In genomic region chr11:83193315-83194283, GRCh38 we compare ENCODE assay signal across 8 cellular contexts. TPM values are rescaled to one million over a fixed set of nuclear protein-coding genes. Genes with fewer than 3 reads are reported as not detected.
A peak's percentile ranks its signal among the peaks of the same experiment; 100 is the strongest.
DNase-seq lines count a peak whose midpoint lies in the region; ATAC-seq and TF ChIP-seq lines count a peak whose summit lies in the region.

Gene ANKRD42 (plus strand): TSS chr11:83193712. CDS start chr11:83194671, 959 bp downstream.

- under 1% methylated on average over 48 of the region's 67 CpGs for WGBS in mammary epithelial cell (ENCODE audit: low coverage, missing lambda C conversion rate)
- WGBS in smooth muscle cell (ENCODE audit: low lambda C conversion rate): under 1% methylated on average over 67 of the region's 67 CpGs

- H3K9me3 ChIP-seq in A673 (ENCODE audit: low read depth, low read length, poor library complexity, severe bottlenecking) (no peaks in the 10 kb centered on the region), mammary epithelial cell (replicated peaks; ENCODE audit: insufficient read depth, low read length) (no peaks in the 10 kb centered on the region), smooth muscle cell (replicated peaks; ENCODE audit: low read depth) (no peaks in the 10 kb centered on the region)

- peaks cover 45% of the 10 kb centered on the region for H3K79me2 ChIP-seq in mammary epithelial cell (ENCODE audit: insufficient read depth, low read length)
- peaks cover 49% of the 10 kb centered on the region for H3K79me2 ChIP-seq in smooth muscle cell (ENCODE audit: low read depth)

- ATAC-seq in GM18867 (IDR thresholded peaks at IDR 0.05; ENCODE audit: unreplicated experiment) (peak; percentile 90), HG03103 (IDR thresholded peaks at IDR 0.05; ENCODE audit: low read depth, unreplicated experiment) (peak; percentile 87)

- no peaks in the 10 kb centered on the region for H4K20me1 ChIP-seq in mammary epithelial cell (ENCODE audit: insufficient read depth, low read length)
- no peaks in the 10 kb centered on the region for H4K20me1 ChIP-seq in smooth muscle cell (ENCODE audit: low read depth)

- POLR2A ChIA-PET in A673 (lab: Charles Lee; ENCODE audit: low non-redundant PET): no interaction called here

- DNase-seq in A673 (ENCODE audit: low spot score) (peak; percentile 99), NCI-H2171 treated with DMSO at 0.1 percent for 48 hours (lab: John Stamatoyannopoulos, UW) (peak; percentile 80), mammary epithelial cell (peak; percentile 94), iPS-NIHi7 (ENCODE audit: extremely low spot score) (peak; percentile 94), smooth muscle cell (lab: John Stamatoyannopoulos, UW; ENCODE audit: unreplicated experiment) (peak; percentile 55)

- H3K36me3 ChIP-seq in A673 (ENCODE audit: insufficient read depth, low read length, poor library complexity, severe bottlenecking) (peaks cover 23% of the 10 kb centered on the region), mammary epithelial cell (ENCODE audit: insufficient read depth, low read length) (peaks cover 6% of the 10 kb centered on the region), smooth muscle cell (ENCODE audit: low read depth) (no peaks in the 10 kb centered on the region)

- dilution Hi-C loops in mammary epithelial cell (cut with HindIII; ENCODE audit: low sequenced_read_pairs): no loop called here

- peak within 1 kb of the TSS; percentile 91 for H3K27ac ChIP-seq in A673 (ENCODE audit: low read depth, low read length, poor library complexity, severe bottlenecking)
- peak within 1 kb of the TSS; percentile 87 for H3K27ac ChIP-seq in VCaP
- H3K27ac ChIP-seq in mammary epithelial cell (ENCODE audit: insufficient read depth, low read depth, low read length): peak within 1 kb of the TSS; percentile 92
- H3K27ac ChIP-seq in smooth muscle cell (ENCODE audit: low read depth): peak within 1 kb of the TSS; percentile 98

- CTCF ChIA-PET in A673 (lab: Charles Lee) (no interaction called here), mammary epithelial cell (lab: Charles Lee; ENCODE audit: low non-redundant PET) (no interaction called here)

- intact Hi-C loops in A673 (cut with micrococcal nuclease; ENCODE audit: unreplicated experiment) (loop anchor here (1.0 kb wide), 1 partner anchor 627 kb away; no protein-coding TSS in a partner anchor), mammary epithelial cell (cut with micrococcal nuclease) (loop anchor here (1.0 to 5.0 kb wide), 6 partner anchors 27 to 292 kb away; partner anchors contain the start of genes DDIAS and PCF11)

- H2AFZ ChIP-seq in mammary epithelial cell (ENCODE audit: low read depth, low read length) (peak within 1 kb of the TSS; percentile 96), smooth muscle cell (ENCODE audit: low read depth) (peak within 1 kb of the TSS; percentile 76)

- H3K4me3 ChIP-seq in A673 (ENCODE audit: low read depth, low read length, poor library complexity, severe bottlenecking) (peak within 1 kb of the TSS; percentile 90), mammary epithelial cell (replicated peaks in 1 of 3; ENCODE audit: insufficient read depth in 1 of 3, low read depth in 2 of 3, low read length in 3 of 3) (peak within 1 kb of the TSS; percentile 65 to 84 (median 82)), smooth muscle cell (peak within 1 kb of the TSS; percentile 93)

- H3K4me1 ChIP-seq in A673 (ENCODE audit: insufficient read depth, low read length, poor library complexity, severe bottlenecking) (peaks cover 7% of the 10 kb centered on the region), mammary epithelial cell (ENCODE audit: insufficient read depth, low read length) (peaks cover 25% of the 10 kb centered on the region), smooth muscle cell (ENCODE audit: low read depth) (peaks cover 16% of the 10 kb centered on the region)

- BruUV-seq in A673 (replicated peaks; lab: Mats Ljungman, UMichigan) (TSS peak; percentile 65), mammary epithelial cell (replicated peaks; lab: Mats Ljungman, UMichigan) (TSS peak; percentile 73)

- peaks cover 30% of the 10 kb centered on the region for H3F3A ChIP-seq in smooth muscle cell (ENCODE audit: low read depth)

- H3K27me3 ChIP-seq in A673 (replicated peaks; ENCODE audit: insufficient read depth, low read depth, low read length, poor library complexity) (no peaks in the 10 kb centered on the region), mammary epithelial cell (ENCODE audit: insufficient read depth, low read length) (no peaks in the 10 kb centered on the region), smooth muscle cell (ENCODE audit: low read depth) (no peaks in the 10 kb centered on the region)

- H3K4me2 ChIP-seq in mammary epithelial cell (ENCODE audit: insufficient read depth, low read depth, low read length) (peak within 1 kb of the TSS; percentile 94), smooth muscle cell (peak within 1 kb of the TSS; percentile 92)

- no peak for TF ChIP-seq CTCF in A673 (conservative IDR thresholded peaks at IDR 0.05; ENCODE audit: low read depth, low read length)
- no peak for TF ChIP-seq CTCF in VCaP (conservative IDR thresholded peaks at IDR 0.05)
- peak in 1 of 2 donors; percentile 2 for TF ChIP-seq CTCF in mammary epithelial cell (conservative IDR thresholded peaks at IDR 0.05 in 1 of 2, IDR thresholded peaks at IDR 0.05 in 1 of 2; ENCODE audit: extremely low read depth in 1 of 2, insufficient read depth in 1 of 2, low read depth in 1 of 2, low read length in 2 of 2)
- no peak for TF ChIP-seq CTCF in smooth muscle cell (IDR thresholded peaks at IDR 0.05; ENCODE audit: borderline replicate concordance, insufficient read depth, poor library complexity, severe bottlenecking)

- in situ Hi-C loops in mammary epithelial cell (cut with MboI; ENCODE audit: low sequenced_read_pairs in 2 of 2): no loop called here

- H3K9ac ChIP-seq in mammary epithelial cell (ENCODE audit: insufficient read depth, low read length) (peak within 1 kb of the TSS; percentile 97), smooth muscle cell (ENCODE audit: low read depth) (peak within 1 kb of the TSS; percentile 97)

RNA-seq across cellular contexts. Expression of gene ANKRD42, which starts in this region (rescaled TPM):
- total RNA-seq in A673 (2021) (11.0 and 11.3 TPM in 2 replicates), mammary epithelial cell (10 to 100 TPM in 1 of 2 donors, 1 to 10 TPM in 1; 9.6 to 11.5 TPM), smooth muscle cell (16.4 and 17.8 TPM in 2 replicates)
- polyA plus RNA-seq in mammary epithelial cell (3.6 TPM), smooth muscle cell (10.6 and 16.2 TPM in 2 replicates)
- 1.8 TPM for polyA minus RNA-seq in mammary epithelial cell

Comparison
In these comparisons a context has a peak if more than half of its experiments do, and no peak if none do; other contexts are left out.
1. Peak in every context shown above with its lines: DNase-seq, ATAC-seq, H3K4me3 ChIP-seq and H3K27ac ChIP-seq.